Comparison of ENCODE assay signal across 23 cellular contexts in genomic region chr7:16524332-16524731, GRCh38. TPM values are rescaled to one million over a fixed set of nuclear protein-coding genes. Genes with fewer than 3 reads are reported as not detected.
"Had no signal": no experiment of that assay in that cellular context is flagged by ENCODE, and none has a peak within 500 bp of the region (broad histone marks: within the 10 kb centered on the region; RNA-seq: fewer than 3 reads in every experiment).

No MANE protein-coding gene starts in this region.

- H3K4me3 ChIP-seq: coronary artery, lower lobe of right lung, stomach had no signal

- ATAC-seq: activated naive CD8-positive, alpha-beta T cell treated with anti-CD3 and anti-CD28 coated beads, Interleukin-2, amount 50 U/mL, for 24 hours; activated T-cell treated with anti-CD3 and anti-CD28 coated beads, Interleukin-2, amount 50 U/mL, for 4 hours; lower lobe of right lung; natural killer cell treated with Interleukin-12 subunit alpha and Interleukin-12 subunit beta and Interleukin-15 and Interleukin-18, amount 100 ng/mL, for 72 hours; sciatic nerve; stimulated activated effector memory CD8-positive, alpha-beta T cell treated with anti-CD3 and anti-CD28 coated beads, Interleukin-12 subunit alpha, Interleukin-12 subunit beta, amount 100 ng/mL, for 72 hours had no signal

- DNase-seq: activated CD4-positive, alpha-beta T cell treated with anti-CD3 and anti-CD28 coated beads, Interleukin-2, amount 50 U/mL, for 1 hour; activated CD4-positive, CD25-positive, alpha-beta regulatory T cell treated with anti-CD3 and anti-CD28 coated beads, Interleukin-2, amount 50 U/mL, for 72 hours; activated CD8-positive, alpha-beta memory T cell treated with anti-CD3 and anti-CD28 coated beads, Interleukin-2, amount 50 U/mL, for 4 hours; activated effector memory CD4-positive, alpha-beta T cell treated with Interleukin-2 at 50 U/mL for 16 hours; activated naive CD4-positive, alpha-beta T cell treated with anti-CD3 and anti-CD28 coated beads, Interleukin-2, amount 10 ng/mL, durations not matched to agents 7 days and 5 days; activated naive CD8-positive, alpha-beta T cell treated with anti-CD3 and anti-CD28 coated beads, Interleukin-2, amount 50 U/mL, for 24 hours; activated T-cell treated with anti-CD3 and anti-CD28 coated beads, Interleukin-2, amount 50 U/mL, for 4 hours; anterior cingulate cortex; erythroblast; hypothalamus; islet precursor cell; lower lobe of right lung; stimulated activated CD4-positive, alpha-beta T cell treated with anti-CD3 and anti-CD28 coated beads, Interleukin-4, amount 100 ng/mL, for 24 hours; stomach; trophoblast cell had no signal

- H3K9me3 ChIP-seq: lower lobe of right lung, neutrophil, stomach had no signal

- H3K27ac ChIP-seq: coronary artery, lower lobe of right lung, neutrophil, parathyroid adenoma, stomach had no signal

- H3K27me3 ChIP-seq: neutrophil, stomach had no signal

- H3K4me1 ChIP-seq: lower lobe of right lung, parathyroid adenoma, stomach had no signal

- H3K36me3 ChIP-seq: lower lobe of right lung, neutrophil, stomach had no signal

RNA-seq across cellular contexts. Expression of gene LRRC72, which starts 2.3 kb away (rescaled TPM):
- total RNA-seq: activated T-cell treated with anti-CD3 and anti-CD28 coated beads, Interleukin-2, amount 50 U/mL, for 4 hours; frontal cortex; lower lobe of right lung; natural killer cell treated with Interleukin-12 subunit alpha and Interleukin-12 subunit beta and Interleukin-15 and Interleukin-18, amount 100 ng/mL, for 72 hours; sciatic nerve; stomach; temporal lobe had no signal
- polyA plus RNA-seq: stomach had no signal

RNA-seq across cellular contexts. Expression of gene SOSTDC1, which starts 58.8 kb away (rescaled TPM):
- total RNA-seq: activated T-cell treated with anti-CD3 and anti-CD28 coated beads, Interleukin-2, amount 50 U/mL, for 4 hours; natural killer cell treated with Interleukin-12 subunit alpha and Interleukin-12 subunit beta and Interleukin-15 and Interleukin-18, amount 100 ng/mL, for 72 hours had no signal
